Comparison of ENCODE assay signal across 20 cellular contexts in genomic region chr2:55782528-55783173, GRCh38.
A peak's percentile ranks its signal among the peaks of the same experiment; 100 is the strongest.
DNase-seq lines count a peak whose midpoint lies in the region; ATAC-seq, FAIRE-seq and TF ChIP-seq lines count a peak whose summit lies in the region.
"Had no signal": no experiment of that assay in that cellular context is flagged by ENCODE, and none has a peak within 500 bp of the region (broad histone marks: within the 10 kb centered on the region; RNA-seq: fewer than 3 reads in every experiment).

No MANE protein-coding gene starts in this region.

- H3K4me3 ChIP-seq in BLaER1: no peak overlapping the region
- no peak overlapping the region for H3K4me3 ChIP-seq in endothelial cell of umbilical vein (replicated peaks in 1 of 3; ENCODE audit: insufficient read depth in 1 of 3, low read depth in 1 of 3, low read length in 3 of 3)
- no peak overlapping the region for H3K4me3 ChIP-seq in spleen

- TF ChIP-seq CTCF in endothelial cell of umbilical vein (IDR thresholded peaks at IDR 0.05; ENCODE audit: extremely low read depth in 1 of 2, insufficient read depth in 1 of 2, low read depth in 1 of 2, low read length in 2 of 2) (no peak), spleen (IDR thresholded peaks at IDR 0.05 in 8 of 11, conservative IDR thresholded peaks at IDR 0.05 in 3 of 11) (no peak)

- H3K27me3 ChIP-seq in BLaER1 (no peaks in the 10 kb centered on the region), endothelial cell of umbilical vein (ENCODE audit: control insufficient read depth in 2 of 2, insufficient read depth in 2 of 2, low read length in 2 of 2) (no peaks in the 10 kb centered on the region), spleen (replicated peaks in 1 of 7) (no peaks in the 10 kb centered on the region)

- POLR2A ChIA-PET in endothelial cell of umbilical vein (lab: Charles Lee): no interaction called here

- FAIRE-seq in HTR-8/SVneo (lab: Jason Lieb, UNC): peak; percentile 69
- no peak for FAIRE-seq in endothelial cell of umbilical vein (lab: Jason Lieb, UNC)
- FAIRE-seq: A204.1 had no signal

- H3K9ac ChIP-seq in BLaER1 (no peak overlapping the region), endothelial cell of umbilical vein (replicated peaks; ENCODE audit: extremely low read depth, insufficient read depth, low read length) (no peak overlapping the region)

- H3K9me1 ChIP-seq in endothelial cell of umbilical vein (replicated peaks; ENCODE audit: control insufficient read depth, extremely low read depth, insufficient read depth, low read length): no peaks in the 10 kb centered on the region

- H3K27ac ChIP-seq in BLaER1 (no peak overlapping the region), endothelial cell of umbilical vein (ENCODE audit: insufficient read depth, low read depth, low read length) (no peak overlapping the region), caudate nucleus (ENCODE audit: low read depth, low read length) (no peak overlapping the region), spleen (no peak overlapping the region)

- H3K9me3 ChIP-seq in BLaER1: peaks cover 3% of the 10 kb centered on the region; the same call in 1 of the 2 replicates
- H3K9me3 ChIP-seq in endothelial cell of umbilical vein (replicated peaks; ENCODE audit: control insufficient read depth, insufficient read depth, low read length): no peaks in the 10 kb centered on the region
- no peaks in the 10 kb centered on the region for H3K9me3 ChIP-seq in spleen

- H3K79me2 ChIP-seq in endothelial cell of umbilical vein (ENCODE audit: control insufficient read depth, insufficient read depth, low read length): no peaks in the 10 kb centered on the region

- 65 to 84% (median 77%) methylated on average over 4 of the region's 4 CpGs for WGBS in spleen, 5 donors

- H4K20me1 ChIP-seq in BLaER1 (no peaks in the 10 kb centered on the region), endothelial cell of umbilical vein (replicated peaks; ENCODE audit: control insufficient read depth, extremely low read depth, insufficient read depth, low read length) (no peaks in the 10 kb centered on the region)

- H3K4me2 ChIP-seq in BLaER1 (peak overlapping the region; percentile 40), endothelial cell of umbilical vein (ENCODE audit: insufficient read depth, low read length) (no peak overlapping the region)

- H2AFZ ChIP-seq in endothelial cell of umbilical vein (ENCODE audit: low read depth, low read length): peak overlapping the region; percentile 18

- CTCF ChIA-PET in endothelial cell of umbilical vein (lab: Charles Lee): interaction anchor here (1.2 kb wide), 1 partner anchor 11 kb away, joined by 4 read pairs; no protein-coding TSS in a partner anchor

- TF ChIP-seq POLR2A in endothelial cell of umbilical vein (IDR thresholded peaks at IDR 0.05; ENCODE audit: low read depth, low read length) (no peak), spleen (IDR thresholded peaks at IDR 0.05) (no peak)

- DNase-seq in HTR-8/SVneo (ENCODE audit: insufficient read length, low spot score): no peak
- DNase-seq in endothelial cell of umbilical vein (ENCODE audit: low read depth, low spot score): no peak
- DNase-seq in NCI-H1105 treated with DMSO at 0.1 percent for 48 hours (lab: John Stamatoyannopoulos, UW): no peak
- DNase-seq in caudate nucleus (lab: John Stamatoyannopoulos, UW): no peak
- no peak for DNase-seq in NCI-H1436 (lab: John Stamatoyannopoulos, UW)
- DNase-seq in spleen: no peak
- DNase-seq: COR-L47, EL, HFFc6, Kasumi-1, MM.1S, NCI-H1092 treated with DMSO at 0.1 percent for 48 hours, NCI-H1694 treated with DMSO at 0.1 percent for 48 hours, NCI-H69, SHP77 treated with DMSO at 0.1 percent for 48 hours, T-helper 1 cell had no signal

- H3K36me3 ChIP-seq in BLaER1: no peaks in the 10 kb centered on the region
- H3K36me3 ChIP-seq in endothelial cell of umbilical vein (ENCODE audit: control insufficient read depth in 2 of 2, extremely low read depth in 1 of 2, insufficient read depth in 2 of 2, low read length in 2 of 2): no peaks in the 10 kb centered on the region
- H3K36me3 ChIP-seq in spleen: no peaks in the 10 kb centered on the region

- H3K4me1 ChIP-seq in BLaER1 (peaks cover 43% of the 10 kb centered on the region), endothelial cell of umbilical vein (ENCODE audit: control insufficient read depth, extremely low read depth, insufficient read depth, low read length) (peaks cover 28% of the 10 kb centered on the region), spleen (no peaks in the 10 kb centered on the region)

- intact Hi-C loops in endothelial cell of umbilical vein (cut with micrococcal nuclease) (no loop called here), spleen (cut with DNase I; ENCODE audit: low total_unique reads) (no loop called here)

- no TSS peak for BruUV-seq in endothelial cell of umbilical vein (replicated peaks; lab: Mats Ljungman, UMichigan)

- ATAC-seq in GM18909 (IDR thresholded peaks at IDR 0.05; ENCODE audit: poor library complexity, unreplicated experiment): peak; percentile 44
- ATAC-seq: SK-N-SH treated with all-trans-retinoic acid at 6 μM for 48 hours had no signal

- dilution Hi-C loops in endothelial cell of umbilical vein (cut with MboI; ENCODE audit: extremely low pct_ligation_motif_present, low sequenced_read_pairs): no loop called here

TF ChIP-seq in endothelial cell of umbilical vein, 7 proteins besides CTCF, POLR2A, EP300 and RAD21:
- TF ChIP-seq EZH2 (IDR thresholded peaks at IDR 0.05; ENCODE audit: borderline replicate concordance, low read depth, low read length, severe bottlenecking) (no peak), FOS (IDR thresholded peaks at IDR 0.05; ENCODE audit: borderline replicate concordance, insufficient read depth, low read length) (no peak)
